In the genomic region with DNA sequence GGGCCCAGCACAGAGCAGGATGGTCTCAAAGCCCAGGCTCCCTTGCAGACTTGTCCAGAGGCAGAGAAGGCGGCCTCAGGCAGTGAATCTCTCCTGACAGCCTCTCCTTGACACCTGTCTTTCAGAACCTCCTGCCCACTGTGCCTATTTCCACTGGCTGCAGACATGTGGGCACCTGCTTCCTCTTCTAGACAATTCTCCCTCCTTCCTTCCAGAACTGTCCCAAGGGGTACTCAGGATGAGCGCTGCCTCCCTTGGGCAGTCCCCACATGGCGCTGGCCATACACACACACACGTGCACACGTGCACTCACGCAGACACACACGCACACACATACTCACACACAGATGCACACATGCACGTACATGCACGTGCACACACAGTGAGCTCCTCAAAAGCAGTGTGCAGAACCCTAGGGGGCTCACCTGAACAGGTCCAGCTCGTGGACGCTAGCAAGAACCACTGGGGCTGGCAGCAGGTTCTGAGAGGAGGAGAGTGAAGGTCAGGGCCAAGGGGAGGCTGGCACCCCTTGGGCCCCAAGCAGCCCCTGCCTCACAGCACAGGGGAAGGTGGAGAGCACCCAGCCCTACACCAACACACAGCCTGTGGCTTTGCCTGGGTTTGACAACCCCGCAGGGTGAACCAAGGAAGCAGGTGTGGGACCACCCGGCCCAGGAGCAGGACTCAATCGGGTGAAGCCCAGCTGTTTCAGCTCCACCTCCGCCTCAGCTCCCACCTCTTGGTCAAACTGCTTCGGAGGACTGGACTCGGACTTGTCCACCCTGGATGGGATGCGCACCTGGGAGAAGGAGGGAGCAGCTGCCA, we compare ENCODE assay signal across 11 cellular contexts. TPM values are rescaled to one million over a fixed set of nuclear protein-coding genes. Genes with fewer than 3 reads are reported as not detected.
DNase-seq lines count a peak whose midpoint lies in the region; ATAC-seq, FAIRE-seq and TF ChIP-seq lines count a peak whose summit lies in the region.
"Had no signal": no experiment of that assay in that cellular context is flagged by ENCODE, and none has a peak within 500 bp of the region (broad histone marks: within the 10 kb centered on the region; RNA-seq: fewer than 3 reads in every experiment).

No MANE protein-coding gene starts in this region.

- H3K9me3 Mint-ChIP-seq in activated naive CD4-positive, alpha-beta T cell treated with anti-CD3 and anti-CD28 coated beads, Interleukin-2, amount 50 U/mL, for 24 hours, result no peaks in the 10 kb centered on the region
- H3K9me3 Mint-ChIP-seq in dendritic cell treated with granulocyte-macrophage colony-stimulating factor and Interleukin-4, amounts not matched to agents 40 ng/mL and 50 ng/mL, for 4 days, result no peaks in the 10 kb centered on the region
- no peaks in the 10 kb centered on the region for H3K9me3 Mint-ChIP-seq in WTC11

- H3F3A ChIP-seq in MM.1S (ENCODE audit: insufficient read depth, low read length), result peaks cover 11% of the 10 kb centered on the region

- peaks cover 11% of the 10 kb centered on the region for H3K79me2 ChIP-seq in MM.1S (ENCODE audit: low read length)

- H3K36me3 Mint-ChIP-seq in activated naive CD4-positive, alpha-beta T cell treated with anti-CD3 and anti-CD28 coated beads, Interleukin-2, amount 50 U/mL, for 24 hours, result no peaks in the 10 kb centered on the region
- peaks cover 9% of the 10 kb centered on the region for H3K36me3 Mint-ChIP-seq in dendritic cell treated with granulocyte-macrophage colony-stimulating factor and Interleukin-4, amounts not matched to agents 40 ng/mL and 50 ng/mL, for 4 days (ENCODE audit: low read depth)
- H3K36me3 Mint-ChIP-seq in WTC11, result no peaks in the 10 kb centered on the region

- H3K27ac ChIP-seq in MM.1S (ENCODE audit: low read length), result peak overlapping the region; percentile 87
- H3K27ac ChIP-seq: gastroesophageal sphincter, right atrium auricular region had no signal

- peaks cover 15% of the 10 kb centered on the region for H3K4me1 ChIP-seq in MM.1S (ENCODE audit: low read length)

- ATAC-seq in HG03175 (IDR thresholded peaks at IDR 0.05; ENCODE audit: unreplicated experiment) (no peak), WTC11 (no peak)
- ATAC-seq: gastroesophageal sphincter had no signal

- no peaks in the 10 kb centered on the region for H3K27me3 Mint-ChIP-seq in activated naive CD4-positive, alpha-beta T cell treated with anti-CD3 and anti-CD28 coated beads, Interleukin-2, amount 50 U/mL, for 24 hours
- H3K27me3 Mint-ChIP-seq in dendritic cell treated with granulocyte-macrophage colony-stimulating factor and Interleukin-4, amounts not matched to agents 40 ng/mL and 50 ng/mL, for 4 days, result peaks cover 20% of the 10 kb centered on the region
- no peaks in the 10 kb centered on the region; the same call in 1 of the 2 replicates for H3K27me3 Mint-ChIP-seq in WTC11 (ENCODE audit: low read depth)

- 0 out of 2 replicates have a peak overlapping the region, but pooled peaks have one; percentile 55 for H2AFZ ChIP-seq in MM.1S (ENCODE audit: low read length)

- H3K4me3 ChIP-seq in MM.1S (ENCODE audit: low read length), result peak overlapping the region; percentile 72

- CTCF ChIA-PET in WTC11 (lab: Charles Lee), result interaction anchor here (0.6 to 2.4 kb wide), 9 partner anchors 9 to 332 kb away, joined by 3 to 7 read pairs (median 6); a partner anchor contains a TSS

- H3K9ac ChIP-seq in MM.1S (ENCODE audit: low read length), result peak overlapping the region; percentile 77; the same call in 1 of the 2 replicates

- peak overlapping the region; percentile 24 for H3K4me3 Mint-ChIP-seq in activated naive CD4-positive, alpha-beta T cell treated with anti-CD3 and anti-CD28 coated beads, Interleukin-2, amount 50 U/mL, for 24 hours
- peak overlapping the region; percentile 84 for H3K4me3 Mint-ChIP-seq in dendritic cell treated with granulocyte-macrophage colony-stimulating factor and Interleukin-4, amounts not matched to agents 40 ng/mL and 50 ng/mL, for 4 days
- no peak overlapping the region for H3K4me3 Mint-ChIP-seq in WTC11

- H3K4me1 Mint-ChIP-seq in activated naive CD4-positive, alpha-beta T cell treated with anti-CD3 and anti-CD28 coated beads, Interleukin-2, amount 50 U/mL, for 24 hours, result peaks cover 16% of the 10 kb centered on the region
- peaks cover 43% of the 10 kb centered on the region for H3K4me1 Mint-ChIP-seq in dendritic cell treated with granulocyte-macrophage colony-stimulating factor and Interleukin-4, amounts not matched to agents 40 ng/mL and 50 ng/mL, for 4 days (ENCODE audit: low read depth)
- H3K4me1 Mint-ChIP-seq in WTC11, result peaks cover 5% of the 10 kb centered on the region

- no peaks in the 10 kb centered on the region for H3K27me3 ChIP-seq in MM.1S (replicated peaks; ENCODE audit: insufficient read depth, low read length)
- H3K27me3 ChIP-seq: gastroesophageal sphincter, right atrium auricular region had no signal

- intact Hi-C loops in dendritic cell treated with granulocyte-macrophage colony-stimulating factor and Interleukin-4, amounts not matched to agents 40 ng/mL and 50 ng/mL, for 4 days (cut with micrococcal nuclease), result no loop called here

- peak overlapping the region; percentile 98 for H3K4me2 ChIP-seq in MM.1S (ENCODE audit: low read depth, low read length)

- no peak overlapping the region for H3K27ac Mint-ChIP-seq in activated naive CD4-positive, alpha-beta T cell treated with anti-CD3 and anti-CD28 coated beads, Interleukin-2, amount 50 U/mL, for 24 hours
- H3K27ac Mint-ChIP-seq in dendritic cell treated with granulocyte-macrophage colony-stimulating factor and Interleukin-4, amounts not matched to agents 40 ng/mL and 50 ng/mL, for 4 days, result no peak overlapping the region
- no peak overlapping the region for H3K27ac Mint-ChIP-seq in WTC11

- TF ChIP-seq CTCF in MM.1S (IDR thresholded peaks at IDR 0.05; ENCODE audit: low read length), result no peak
- no peak for TF ChIP-seq CTCF in WTC11 (IDR thresholded peaks at IDR 0.05)

- no peaks in the 10 kb centered on the region for H3K9me2 ChIP-seq in MM.1S (replicated peaks; ENCODE audit: insufficient read depth, low read length)

- H4K20me1 ChIP-seq in MM.1S (ENCODE audit: insufficient read depth, low read length), result no peaks in the 10 kb centered on the region

- DNase-seq in activated naive CD4-positive, alpha-beta T cell treated with Interleukin-2 at 50 U/mL for 16 hours, result no peak
- DNase-seq in MM.1S (peak; percentile 40), urothelium cell line (ENCODE audit: low spot score) (no peak), RKO (ENCODE audit: low spot score) (no peak), WTC11 (ENCODE audit: low spot score) (no peak)
- DNase-seq: NCI-H82 had no signal

- POLR2A ChIA-PET in WTC11 (lab: Charles Lee), result interaction anchor here (0.5 kb wide), 1 partner anchor 43 kb away, joined by 3 read pairs; no protein-coding TSS in a partner anchor

- FAIRE-seq in urothelium cell line (lab: Jason Lieb, UNC), result peak; percentile 58

- no peaks in the 10 kb centered on the region for H3K36me3 ChIP-seq in MM.1S (replicated peaks; ENCODE audit: insufficient read depth, low read length)
- H3K36me3 ChIP-seq: right atrium auricular region had no signal

- H3K9me3 ChIP-seq in MM.1S (replicated peaks; ENCODE audit: insufficient read depth, low read length), result no peaks in the 10 kb centered on the region
- H3K9me3 ChIP-seq: gastroesophageal sphincter, right atrium auricular region had no signal

TF ChIP-seq in WTC11, 78 proteins besides CTCF, POLR2A, EP300 and RAD21 (continues in another document):
- TF ChIP-seq, protein P1, sequence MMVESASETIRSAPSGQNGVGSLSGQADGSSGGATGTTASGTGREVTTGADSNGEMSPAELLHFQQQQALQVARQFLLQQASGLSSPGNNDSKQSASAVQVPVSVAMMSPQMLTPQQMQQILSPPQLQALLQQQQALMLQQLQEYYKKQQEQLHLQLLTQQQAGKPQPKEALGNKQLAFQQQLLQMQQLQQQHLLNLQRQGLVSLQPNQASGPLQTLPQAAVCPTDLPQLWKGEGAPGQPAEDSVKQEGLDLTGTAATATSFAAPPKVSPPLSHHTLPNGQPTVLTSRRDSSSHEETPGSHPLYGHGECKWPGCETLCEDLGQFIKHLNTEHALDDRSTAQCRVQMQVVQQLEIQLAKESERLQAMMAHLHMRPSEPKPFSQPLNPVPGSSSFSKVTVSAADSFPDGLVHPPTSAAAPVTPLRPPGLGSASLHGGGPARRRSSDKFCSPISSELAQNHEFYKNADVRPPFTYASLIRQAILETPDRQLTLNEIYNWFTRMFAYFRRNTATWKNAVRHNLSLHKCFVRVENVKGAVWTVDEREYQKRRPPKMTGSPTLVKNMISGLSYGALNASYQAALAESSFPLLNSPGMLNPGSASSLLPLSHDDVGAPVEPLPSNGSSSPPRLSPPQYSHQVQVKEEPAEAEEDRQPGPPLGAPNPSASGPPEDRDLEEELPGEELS (CRISPR knock-in tag; IDR thresholded peaks at IDR 0.05), result no peak
- TF ChIP-seq GRHL2 (CRISPR knock-in tag; IDR thresholded peaks at IDR 0.05; ENCODE audit: insufficient replicate concordance, severe bottlenecking) (no peak), EMX1 (CRISPR knock-in tag; IDR thresholded peaks at IDR 0.05) (no peak), FOXP1 (CRISPR knock-in tag; IDR thresholded peaks at IDR 0.05; ENCODE audit: borderline replicate concordance) (no peak), JUN (CRISPR knock-in tag; IDR thresholded peaks at IDR 0.05) (no peak), ESRRA (CRISPR knock-in tag; IDR thresholded peaks at IDR 0.05; ENCODE audit: borderline replicate concordance) (no peak), TCF7 (CRISPR knock-in tag; IDR thresholded peaks at IDR 0.05; ENCODE audit: low read depth) (no peak)
- TF ChIP-seq, protein P2, sequence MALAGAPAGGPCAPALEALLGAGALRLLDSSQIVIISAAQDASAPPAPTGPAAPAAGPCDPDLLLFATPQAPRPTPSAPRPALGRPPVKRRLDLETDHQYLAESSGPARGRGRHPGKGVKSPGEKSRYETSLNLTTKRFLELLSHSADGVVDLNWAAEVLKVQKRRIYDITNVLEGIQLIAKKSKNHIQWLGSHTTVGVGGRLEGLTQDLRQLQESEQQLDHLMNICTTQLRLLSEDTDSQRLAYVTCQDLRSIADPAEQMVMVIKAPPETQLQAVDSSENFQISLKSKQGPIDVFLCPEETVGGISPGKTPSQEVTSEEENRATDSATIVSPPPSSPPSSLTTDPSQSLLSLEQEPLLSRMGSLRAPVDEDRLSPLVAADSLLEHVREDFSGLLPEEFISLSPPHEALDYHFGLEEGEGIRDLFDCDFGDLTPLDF (CRISPR knock-in tag; IDR thresholded peaks at IDR 0.05), result no peak
- TF ChIP-seq, protein P3, sequence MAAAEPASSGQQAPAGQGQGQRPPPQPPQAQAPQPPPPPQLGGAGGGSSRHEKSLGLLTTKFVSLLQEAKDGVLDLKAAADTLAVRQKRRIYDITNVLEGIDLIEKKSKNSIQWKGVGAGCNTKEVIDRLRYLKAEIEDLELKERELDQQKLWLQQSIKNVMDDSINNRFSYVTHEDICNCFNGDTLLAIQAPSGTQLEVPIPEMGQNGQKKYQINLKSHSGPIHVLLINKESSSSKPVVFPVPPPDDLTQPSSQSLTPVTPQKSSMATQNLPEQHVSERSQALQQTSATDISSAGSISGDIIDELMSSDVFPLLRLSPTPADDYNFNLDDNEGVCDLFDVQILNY (CRISPR knock-in tag; IDR thresholded peaks at IDR 0.05), result no peak

RNA-seq across cellular contexts. Expression of a gene that starts 8.1 kb away (rescaled TPM):
- 110 to 113 TPM (median 111 TPM) in 3 replicates for total RNA-seq in WTC11 (2021)

RNA-seq across cellular contexts. Expression of a gene that starts 11.3 kb away (rescaled TPM):
- 2.3 to 2.7 TPM (median 2.5 TPM) in 3 replicates for total RNA-seq in WTC11 (2021)

RNA-seq across cellular contexts. Expression of a gene that starts 27.6 kb away (rescaled TPM):
- 41.5 to 47.8 TPM (median 46.7 TPM) in 3 replicates for total RNA-seq in WTC11 (2021)

RNA-seq across cellular contexts. Expression of a gene that starts 45.3 kb away (rescaled TPM):
- 1.4 to 2.3 TPM (median 1.9 TPM) in 3 replicates for total RNA-seq in WTC11 (2021)

RNA-seq across cellular contexts. Expression of a gene that starts 54.0 kb away (rescaled TPM):
- 26.9 to 31.0 TPM (median 28.8 TPM) in 3 replicates for total RNA-seq in WTC11 (2021)
